1 cellular context compared by ENCODE assay signal in genomic region chr6:149903938-149904611, GRCh38.
TF ChIP-seq lines count a peak whose summit lies in the region.

No MANE protein-coding gene starts in this region.

TF ChIP-seq in HepG2, 621 proteins besides CTCF, POLR2A, EP300 and RAD21 (continued from another document):
- TF ChIP-seq MTERF4 (CRISPR knock-in tag; IDR thresholded peaks at IDR 0.05) (no peak), PATZ1 (CRISPR knock-in tag; IDR thresholded peaks at IDR 0.05) (no peak), ZNF782 (CRISPR knock-in tag; IDR thresholded peaks at IDR 0.05; ENCODE audit: borderline replicate concordance) (0 out of 2 replicates have a peak, but pooled peaks have one; percentile 50), TBX3 (IDR thresholded peaks at IDR 0.05; ENCODE audit: borderline replicate concordance) (no peak), MEIS1 (CRISPR knock-in tag; IDR thresholded peaks at IDR 0.05; ENCODE audit: borderline replicate concordance) (no peak)
